8 cellular contexts compared by ENCODE assay signal in the genomic region with DNA sequence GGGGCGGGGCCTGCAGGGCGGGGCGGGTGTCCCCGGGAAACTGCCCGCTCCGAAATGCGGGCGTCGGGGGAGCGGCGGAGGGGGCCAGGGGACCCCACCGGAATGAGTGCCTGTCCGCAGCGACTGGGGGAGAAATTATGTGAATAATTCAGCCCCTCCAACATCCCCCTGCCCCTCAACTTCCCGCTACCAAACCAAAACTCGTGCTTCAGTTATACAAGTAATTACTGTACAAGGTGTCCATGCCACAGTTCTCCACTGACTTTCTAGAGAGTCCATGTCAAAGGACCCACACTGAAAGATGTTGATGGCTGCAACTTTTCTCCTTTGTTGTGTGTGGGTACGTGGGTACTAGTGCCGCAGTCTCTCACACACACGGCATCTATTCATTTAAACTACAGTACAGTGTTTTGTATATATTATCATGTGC. TPM values are rescaled to one million over a fixed set of nuclear protein-coding genes. Genes with fewer than 3 reads are reported as not detected.
DNase-seq lines count a peak whose midpoint lies in the region; ATAC-seq, FAIRE-seq and TF ChIP-seq lines count a peak whose summit lies in the region.

No MANE protein-coding gene starts in this region.

- no peak overlapping the region for H2AK5ac ChIP-seq in H1 (ENCODE audit: low read depth, low read length)

- H3K79me2 ChIP-seq in H1 (ENCODE audit: control insufficient read depth in 1 of 2, insufficient read depth in 2 of 2, low read length in 2 of 2), result peaks cover 0 to 36% of the 10 kb centered on the region in 2 experiments; a peak in 2 of 4 replicates

- H2AFZ ChIP-seq in H1 (ENCODE audit: low read length), result peak overlapping the region; percentile 37; the same call in 1 of the 2 replicates

- H3K36me3 ChIP-seq in Peyer's patch (no peaks in the 10 kb centered on the region), H1 (ENCODE audit: control insufficient read depth in 2 of 4, insufficient read depth in 4 of 4, low read length in 3 of 4) (no peaks in the 10 kb centered on the region), muscle layer of colon (ENCODE audit: insufficient read depth, low read length) (no peaks in the 10 kb centered on the region)

- H3K56ac ChIP-seq in H1 (replicated peaks; ENCODE audit: insufficient read length, low read depth, low read length), result no peak overlapping the region

- H3K23ac ChIP-seq in H1 (ENCODE audit: insufficient read length), result no peak overlapping the region

- H4K91ac ChIP-seq in H1 (replicated peaks; ENCODE audit: insufficient read length, low read length), result no peak overlapping the region

- CTCF ChIA-PET in A549 (lab: Yijun Ruan, JAX), result interaction anchor here (0.8 to 3.8 kb wide), 31 partner anchors 11 to 352 kb away, joined by 3 to 32 read pairs (median 4); partner anchors contain the start of gene CFAP54
- CTCF ChIA-PET in H1 (lab: Charles Lee; ENCODE audit: partially characterized antibody), result interaction anchor here (1.0 to 2.8 kb wide), 11 partner anchors 10 to 340 kb away, joined by 3 to 9 read pairs (median 4); partner anchors contain the start of gene CFAP54

- no peak overlapping the region for H3K4ac ChIP-seq in H1 (replicated peaks; ENCODE audit: insufficient read length, low read depth, low read length)

- H3K23me2 ChIP-seq in H1 (ENCODE audit: low read depth, low read length), result peaks cover 8% of the 10 kb centered on the region

- TF ChIP-seq EP300 in A549 (IDR thresholded peaks at IDR 0.05), result no peak
- no peak for TF ChIP-seq EP300 in H1 (IDR thresholded peaks at IDR 0.05; ENCODE audit: borderline replicate concordance in 1 of 2, low read depth in 2 of 2, low read length in 2 of 2)

- peak overlapping the region in 1 of 4 experiments; percentile 22; a peak in 1 of 7 replicates for H3K9ac ChIP-seq in H1 (replicated peaks in 1 of 4; ENCODE audit: extremely low read depth in 1 of 4, low read depth in 3 of 4, low read length in 3 of 4)
- H3K9ac ChIP-seq in muscle layer of colon (ENCODE audit: low read length), result peak overlapping the region; percentile 67

- H3K27ac ChIP-seq in A549, result peak overlapping the region; percentile 96
- peak overlapping the region; percentile 94 to 99 (median 98) for H3K27ac ChIP-seq in Peyer's patch
- H3K27ac ChIP-seq in H1 (ENCODE audit: low read depth, low read length), result no peak overlapping the region
- peak overlapping the region; percentile 94 for H3K27ac ChIP-seq in muscle layer of colon (ENCODE audit: low read depth, low read length)

- H2BK12ac ChIP-seq in H1 (ENCODE audit: low read depth, low read length), result peak overlapping the region; percentile 62; the same call in 1 of the 2 replicates

- ATAC-seq in A549 (peak; percentile 35 to 41), HG03045 (IDR thresholded peaks at IDR 0.05; ENCODE audit: unreplicated experiment) (peak; percentile 4)

- TF ChIP-seq RAD21 in A549 (conservative IDR thresholded peaks at IDR 0.05 in 1 of 2, IDR thresholded peaks at IDR 0.05 in 1 of 2) (no peak), H1 (IDR thresholded peaks at IDR 0.05 in 1 of 2, conservative IDR thresholded peaks at IDR 0.05 in 1 of 2; ENCODE audit: low read depth in 2 of 2, low read length in 2 of 2) (no peak)

- H3K79me1 ChIP-seq in H1 (ENCODE audit: low read depth, low read length), result no peaks in the 10 kb centered on the region

- H3K14ac ChIP-seq in H1 (ENCODE audit: insufficient read length), result no peak overlapping the region

- no peak overlapping the region for H2BK15ac ChIP-seq in H1 (ENCODE audit: low read length)

- no peak overlapping the region for H4K8ac ChIP-seq in H1 (ENCODE audit: extremely low read depth, insufficient read depth, low read length)

- no peaks in the 10 kb centered on the region for H3K9me3 ChIP-seq in A549
- no peaks in the 10 kb centered on the region for H3K9me3 ChIP-seq in Peyer's patch
- H3K9me3 ChIP-seq in H1 (ENCODE audit: insufficient read depth in 2 of 2, low read depth in 1 of 2, low read length in 1 of 2), result no peaks in the 10 kb centered on the region
- H3K9me3 ChIP-seq in muscle layer of colon (ENCODE audit: low read length), result no peaks in the 10 kb centered on the region

- TF ChIP-seq POLR2A in A549 (IDR thresholded peaks at IDR 0.05; ENCODE audit: low read length) (0 out of 2 replicates have a peak, but pooled peaks have one; percentile 0), Peyer's patch (IDR thresholded peaks at IDR 0.05) (no peak), H1 (IDR thresholded peaks at IDR 0.05; ENCODE audit: control extremely low read depth in 1 of 2, low read depth in 2 of 2, low read length in 2 of 2) (no peak)

- 1% methylated on average over 6 of the region's 19 CpGs for WGBS in A549 (ENCODE audit: missing lambda C conversion rate)
- WGBS in H1 (ENCODE audit: extremely low coverage in 1 of 2, insufficient coverage in 1 of 2, insufficient read length in 1 of 2, insufficient replicate concordance in 2 of 2, low coverage in 1 of 2, low lambda C conversion rate in 2 of 2, missing lambda C conversion rate in 1 of 2), 2 experiments, result 34% methylated on average over 5 of the region's 19 CpGs; no CpG with 5 or more reads in 1 of the 2 experiments

- in situ Hi-C loops in GM13977 (cut with MboI; ENCODE audit: low pct_unique_long_range_greater_than_20kb, low sequenced_read_pairs, unreplicated experiment), result no loop called here

- no peak overlapping the region for H4K5ac ChIP-seq in H1 (ENCODE audit: insufficient read length, low read depth, low read length)

- H4K20me1 ChIP-seq in H1 (replicated peaks in 1 of 2; ENCODE audit: control insufficient read depth in 1 of 2, insufficient read depth in 2 of 2, low read length in 2 of 2), result peaks cover under 1 to 6% of the 10 kb centered on the region in 2 experiments

- POLR2A ChIA-PET in A549 (lab: Yijun Ruan, JAX) (interaction anchor here (0.6 to 3.1 kb wide), 12 partner anchors 9 to 458 kb away, joined by 3 to 27 read pairs (median 4); partner anchors contain the start of genes AMDHD1, CCDC38 and CFAP54), H1 (lab: Charles Lee; ENCODE audit: partially characterized antibody) (interaction anchor here (0.9 to 1.9 kb wide), 6 partner anchors 30 to 366 kb away, joined by 3 to 5 read pairs (median 4); partner anchors contain the start of gene LTA4H)

- H3K4me1 ChIP-seq in A549, result peaks cover 29% of the 10 kb centered on the region
- peaks cover 0 to 7% (median 0%) of the 10 kb centered on the region in 4 donors for H3K4me1 ChIP-seq in Peyer's patch
- peaks cover 2 to 18% (median 10%) of the 10 kb centered on the region in 4 experiments; a peak in 5 of 7 replicates for H3K4me1 ChIP-seq in H1 (replicated peaks in 1 of 4; ENCODE audit: control insufficient read depth in 3 of 4, insufficient read depth in 4 of 4, low read length in 3 of 4)
- H3K4me1 ChIP-seq in muscle layer of colon (ENCODE audit: insufficient read depth, low read length), result peaks cover 25% of the 10 kb centered on the region

- DNase-seq in A549 (ENCODE audit: low read depth in 1 of 2, low spot score in 1 of 2) (peak in 1 of 2 experiments; percentile 48), GM13977 (ENCODE audit: low spot score) (no peak), Peyer's patch (no peak), H1 (ENCODE audit: low read depth in 1 of 2, low spot score in 2 of 2) (peak in 1 of 2 experiments; percentile 80), GF-D8 (lab: John Stamatoyannopoulos, UW) (no peak), hepatic stellate cell (ENCODE audit: low spot score) (no peak)

- H2BK5ac ChIP-seq in H1 (ENCODE audit: low read depth, low read length), result no peak overlapping the region

- H3K18ac ChIP-seq in H1 (ENCODE audit: extremely low read depth, low read length), result peak overlapping the region; percentile 68; the same call in 1 of the 2 replicates

- H3K4me2 ChIP-seq in A549 (peak overlapping the region; percentile 79), H1 (ENCODE audit: insufficient read depth in 1 of 2, low read depth in 2 of 2, low read length in 2 of 2) (peak overlapping the region; percentile 73 to 88)

- H2BK20ac ChIP-seq in H1 (ENCODE audit: low read length), result no peak overlapping the region

- H3K27me3 ChIP-seq in Peyer's patch (no peaks in the 10 kb centered on the region), H1 (replicated peaks in 1 of 4; ENCODE audit: control insufficient read depth in 3 of 4, extremely low read depth in 1 of 4, insufficient read depth in 3 of 4, low read length in 3 of 4) (no peaks in the 10 kb centered on the region), muscle layer of colon (ENCODE audit: control insufficient read depth in 1 of 2, insufficient read depth in 2 of 2, low read length in 2 of 2) (no peaks in the 10 kb centered on the region)

- TF ChIP-seq CTCF in A549 (IDR thresholded peaks at IDR 0.05), result no peak; the same call in 2 of the 3 replicates
- TF ChIP-seq CTCF in GM13977 (IDR thresholded peaks at IDR 0.05; ENCODE audit: extremely low read depth, insufficient read depth, missing control alignments), result peak; percentile 4
- TF ChIP-seq CTCF in Peyer's patch (IDR thresholded peaks at IDR 0.05), result no peak
- no peak for TF ChIP-seq CTCF in H1 (IDR thresholded peaks at IDR 0.05; ENCODE audit: control extremely low read depth in 1 of 3, insufficient read depth in 1 of 3, low read depth in 1 of 3, low read length in 3 of 3)

- FAIRE-seq in A549 (lab: Jason Lieb, UNC), result no peak
- FAIRE-seq in H1 (lab: Jason Lieb, UNC), result no peak

- no peak overlapping the region for H2BK120ac ChIP-seq in H1 (replicated peaks; ENCODE audit: low read depth, low read length)

- H3K4me3 ChIP-seq in A549, result peak overlapping the region; percentile 90
- H3K4me3 ChIP-seq in Peyer's patch, result peak overlapping the region; percentile 83 to 95 (median 92)
- H3K4me3 ChIP-seq in H1 (ENCODE audit: extremely low read depth in 1 of 4, insufficient read depth in 2 of 4, low read depth in 3 of 4, low read length in 4 of 4), result peak overlapping the region; percentile 50 to 83 (median 64)
- peak overlapping the region; percentile 63 to 94 for H3K4me3 ChIP-seq in muscle layer of colon (ENCODE audit: low read depth in 1 of 2, low read length in 2 of 2)

TF ChIP-seq in H1, 55 proteins besides CTCF, POLR2A, EP300 and RAD21 (continues in another document):
- TF ChIP-seq CBX5 (IDR thresholded peaks at IDR 0.05; ENCODE audit: low read depth, low read length), result no peak

RNA-seq across cellular contexts. Expression of gene CDK17, which starts 0.4 kb away (rescaled TPM):
- polyA plus RNA-seq in A549 (2011; rRNA removed) (34.5 and 43.5 TPM in 2 replicates), A549 (2017; fragmentation: RNase III; extraction: RNeasy Plus Mini Kit Qiagen cat#74134 plus additional on column Dnase treatment) (11.2 to 12.1 TPM (median 11.4 TPM) in 3 replicates), H1 (2011; rRNA removed) (5.5 and 5.8 TPM in 2 replicates)
- 5.1 and 6.4 TPM in 2 replicates for polyA plus RNA-seq in A549 (2012; cell fraction: cytosol; rRNA removed)
- 5.5 TPM in 2 replicates for polyA plus RNA-seq in A549 (2012; cell fraction: nucleus; rRNA removed)
- polyA minus RNA-seq in A549 (2011; rRNA and poly(A)+ RNA removed), result 49.2 and 54.1 TPM in 2 replicates
- total RNA-seq in Peyer's patch, result 100 to 1,000 TPM in 1 of 4 donors, 10 to 100 TPM in 3; 41.2 to 126 (median 45.7) TPM
- 17.6 and 20.0 TPM in 2 replicates for total RNA-seq in H1 (2021; fragmentation: NEBNext Ultra II Directional; extraction: Animal tissue kit (Norgen Biotek cat#: 25700))
- 6.7 TPM for polyA plus RNA-seq in H1 (2011; cell fraction: cytosol; rRNA removed)
- 4.9 TPM for polyA plus RNA-seq in H1 (2011; cell fraction: nucleus; rRNA removed)
- 6.0 to 15.2 TPM (median 9.9 TPM) in 4 replicates for polyA plus RNA-seq in H1 (2012, experiment 1 of 2)
- 0.83 TPM for polyA plus RNA-seq in H1 (2012, experiment 2 of 2)
- 9.2 TPM for polyA plus RNA-seq in H1 (2013, experiment 1 of 2)
- 9.2 TPM for polyA plus RNA-seq in H1 (2013, experiment 2 of 2)
- 25.6 and 40.3 TPM in 2 replicates for polyA minus RNA-seq in H1 (2011; rRNA and poly(A)+ RNA removed)
- polyA minus RNA-seq in H1 (2011; cell fraction: cytosol; rRNA and poly(A)+ RNA removed), result 14.2 TPM
- 63.1 TPM for polyA minus RNA-seq in H1 (2011; cell fraction: nucleus; rRNA and poly(A)+ RNA removed)

Comparison
In these comparisons a context has a peak if more than half of its experiments do, and no peak if none do; other contexts are left out.
1. Of the 18 proteins assayed by ChIP-seq in both H1 and A549: peak only in H1: none; only in A549: POLR2A; in both: none; in neither: 17.